21 cellular contexts compared by ENCODE assay signal in genomic region chr10:42812028-42812427, GRCh38. TPM values are rescaled to one million over a fixed set of nuclear protein-coding genes. Genes with fewer than 3 reads are reported as not detected.
DNase-seq lines count a peak whose midpoint lies in the region; ATAC-seq, FAIRE-seq and TF ChIP-seq lines count a peak whose summit lies in the region.
"Had no signal": no experiment of that assay in that cellular context is flagged by ENCODE, and none has a peak within 500 bp of the region (broad histone marks: within the 10 kb centered on the region; RNA-seq: fewer than 3 reads in every experiment).

No MANE protein-coding gene starts in this region.

- TF ChIP-seq CTCF in GM23338 (conservative IDR thresholded peaks at IDR 0.05; ENCODE audit: low read depth in 2 of 2) (no peak), WTC11 (IDR thresholded peaks at IDR 0.05) (no peak), astrocyte (IDR thresholded peaks at IDR 0.05; ENCODE audit: insufficient read depth, low read depth, low read length) (no peak), endothelial cell (IDR thresholded peaks at IDR 0.05; ENCODE audit: unreplicated experiment) (no peak)

- H3K27me3 ChIP-seq in GM23338 (ENCODE audit: insufficient read depth) (no peaks in the 10 kb centered on the region), astrocyte (ENCODE audit: insufficient read depth, low read length) (no peaks in the 10 kb centered on the region)
- H3K27me3 ChIP-seq: BE2C; BLaER1 treated with 17β-estradiol and CSF1 and Interleukin-3, amounts not matched to agents 10 nM and 100 nM had no signal

- POLR2A ChIA-PET in WTC11 (lab: Charles Lee) = no interaction called here

- peaks cover 18% of the 10 kb centered on the region for H3K9me3 Mint-ChIP-seq in GM23338
- H3K9me3 Mint-ChIP-seq in WTC11 = peaks cover 16% of the 10 kb centered on the region
- no peaks in the 10 kb centered on the region for H3K9me3 Mint-ChIP-seq in astrocyte (ENCODE audit: unreplicated experiment)
- H3K9me3 Mint-ChIP-seq in endothelial cell (ENCODE audit: unreplicated experiment) = no peaks in the 10 kb centered on the region

- H3K4me3 ChIP-seq in GM23338 (no peak overlapping the region), astrocyte (ENCODE audit: insufficient read depth, low read depth, low read length) (no peak overlapping the region)
- H3K4me3 ChIP-seq: BLaER1 treated with 17β-estradiol and CSF1 and Interleukin-3, amounts not matched to agents 10 nM and 100 nM had no signal

- H3K27me3 Mint-ChIP-seq in GM23338 (ENCODE audit: insufficient read depth, low read depth, poor library complexity) = peaks cover 6% of the 10 kb centered on the region
- H3K27me3 Mint-ChIP-seq in WTC11 (ENCODE audit: low read depth) = peaks cover 3% of the 10 kb centered on the region; the same call in 1 of the 2 replicates
- no peaks in the 10 kb centered on the region for H3K27me3 Mint-ChIP-seq in astrocyte (ENCODE audit: low read depth, unreplicated experiment)
- H3K27me3 Mint-ChIP-seq in endothelial cell (ENCODE audit: unreplicated experiment) = peaks cover 2% of the 10 kb centered on the region
- H3K27me3 Mint-ChIP-seq: CD4-positive, alpha-beta T cell; CD8-positive, alpha-beta memory T cell had no signal

- peaks cover 9% of the 10 kb centered on the region for H3K36me3 ChIP-seq in GM23338 (ENCODE audit: insufficient read depth)
- peaks cover 9% of the 10 kb centered on the region for H3K36me3 ChIP-seq in astrocyte (ENCODE audit: insufficient read depth, low read length)

- no peak for FAIRE-seq in astrocyte (lab: Jason Lieb, UNC)
- FAIRE-seq: A204.1, D721Med, G401.6, GM12892 had no signal

- H3K4me2 ChIP-seq in GM23338 (no peak overlapping the region), astrocyte (ENCODE audit: low read length) (no peak overlapping the region)
- H3K4me2 ChIP-seq: BLaER1 treated with 17β-estradiol and CSF1 and Interleukin-3, amounts not matched to agents 10 nM and 100 nM had no signal

- H3K4me1 ChIP-seq in GM23338 (ENCODE audit: insufficient read depth) (peaks cover 26% of the 10 kb centered on the region), astrocyte (ENCODE audit: insufficient read depth, low read length) (no peaks in the 10 kb centered on the region)
- H3K4me1 ChIP-seq: BE2C had no signal

- H3K36me3 Mint-ChIP-seq in GM23338 (ENCODE audit: low read depth) (peaks cover 79% of the 10 kb centered on the region), WTC11 (peaks cover 54% of the 10 kb centered on the region), astrocyte (ENCODE audit: low read depth, unreplicated experiment) (peaks cover 28% of the 10 kb centered on the region), endothelial cell (ENCODE audit: low read depth, unreplicated experiment) (peaks cover 47% of the 10 kb centered on the region)

- H4K20me1 ChIP-seq in GM23338 (replicated peaks; ENCODE audit: insufficient read depth) (no peaks in the 10 kb centered on the region; the same call in 1 of the 2 replicates), astrocyte (ENCODE audit: insufficient read depth, low read length) (peaks cover 37% of the 10 kb centered on the region)

- H3K79me2 ChIP-seq in GM23338 (replicated peaks; ENCODE audit: insufficient read depth) = peaks cover 71% of the 10 kb centered on the region
- H3K79me2 ChIP-seq in astrocyte (ENCODE audit: insufficient read depth, low read length) = peaks cover 56% of the 10 kb centered on the region

- no peaks in the 10 kb centered on the region for H3K9me2 ChIP-seq in GM23338 (ENCODE audit: insufficient read depth)

- H2AFZ ChIP-seq in GM23338 = no peak overlapping the region
- H2AFZ ChIP-seq in astrocyte (ENCODE audit: low read depth, low read length) = no peak overlapping the region

- H3K4me1 Mint-ChIP-seq in GM23338 (peaks cover 40% of the 10 kb centered on the region), WTC11 (peaks cover 51% of the 10 kb centered on the region), astrocyte (ENCODE audit: low read depth, unreplicated experiment) (peaks cover 11% of the 10 kb centered on the region), endothelial cell (ENCODE audit: unreplicated experiment) (peaks cover 14% of the 10 kb centered on the region)
- H3K4me1 Mint-ChIP-seq: CD14-positive monocyte had no signal

- H3F3A ChIP-seq in GM23338 (replicated peaks; ENCODE audit: low read depth) = peaks cover 5% of the 10 kb centered on the region

- H3K27ac Mint-ChIP-seq in GM23338 (peak overlapping the region; percentile 86), WTC11 (peak overlapping the region; percentile 92), astrocyte (ENCODE audit: unreplicated experiment) (no peak overlapping the region), endothelial cell (ENCODE audit: unreplicated experiment) (no peak overlapping the region)
- H3K27ac Mint-ChIP-seq: CD14-positive monocyte; CD4-positive, alpha-beta T cell had no signal

- DNase-seq in GM23338 (ENCODE audit: low spot score) (no peak), WTC11 (ENCODE audit: low spot score) (no peak), astrocyte (ENCODE audit: low read depth) (no peak), endothelial cell (ENCODE audit: low spot score) (no peak)
- DNase-seq: BE2C; CD4-positive, alpha-beta T cell; CD8-positive, alpha-beta memory T cell; DMS53; DND-41; HCEC 1CT had no signal

- no peaks in the 10 kb centered on the region for H3K9me3 ChIP-seq in astrocyte (ENCODE audit: insufficient read depth, low read depth, low read length)
- H3K9me3 ChIP-seq: BE2C had no signal

- H3K4me3 Mint-ChIP-seq in GM23338 = no peak overlapping the region
- no peak overlapping the region for H3K4me3 Mint-ChIP-seq in WTC11
- H3K4me3 Mint-ChIP-seq in astrocyte (ENCODE audit: unreplicated experiment) = peak overlapping the region; percentile 6
- peak overlapping the region; percentile 25 for H3K4me3 Mint-ChIP-seq in endothelial cell (ENCODE audit: unreplicated experiment)
- H3K4me3 Mint-ChIP-seq: CD14-positive monocyte; CD4-positive, alpha-beta T cell; CD8-positive, alpha-beta memory T cell had no signal

- H3K27ac ChIP-seq in GM23338 (ENCODE audit: low read depth) (no peak overlapping the region; the same call in 1 of the 2 replicates), astrocyte (ENCODE audit: low read depth, low read length) (no peak overlapping the region)
- H3K27ac ChIP-seq: 22Rv1; BLaER1 treated with 17β-estradiol and CSF1 and Interleukin-3, amounts not matched to agents 10 nM and 100 nM had no signal

- no peak overlapping the region for H3K9ac ChIP-seq in astrocyte (ENCODE audit: low read length)
- H3K9ac ChIP-seq: BLaER1 treated with 17β-estradiol and CSF1 and Interleukin-3, amounts not matched to agents 10 nM and 100 nM had no signal

- CTCF ChIA-PET in WTC11 (lab: Charles Lee) = no interaction called here

- no peak for ATAC-seq in GM23338
- ATAC-seq in WTC11 = no peak
- no peak for ATAC-seq in HG03439 (IDR thresholded peaks at IDR 0.05; ENCODE audit: unreplicated experiment)
- no peak for ATAC-seq in activated CD4-positive, CD25-positive, alpha-beta regulatory T cell treated with anti-CD3 and anti-CD28 coated beads, Interleukin-2, amount 50 U/mL, for 24 hours
- no peak for ATAC-seq in HG03432 (IDR thresholded peaks at IDR 0.05; ENCODE audit: unreplicated experiment)
- no peak for ATAC-seq in HG03108 (IDR thresholded peaks at IDR 0.05; ENCODE audit: unreplicated experiment)

TF ChIP-seq in GM23338, 12 proteins besides CTCF, POLR2A, EP300 and RAD21 (continues in another document):
- no peak for TF ChIP-seq STAT1 (IDR thresholded peaks at IDR 0.05; ENCODE audit: unreplicated experiment)
- no peak for TF ChIP-seq CREB1 (CRISPR knock-in tag; IDR thresholded peaks at IDR 0.05; ENCODE audit: low read depth)

TF ChIP-seq in WTC11, 78 proteins besides CTCF, POLR2A, EP300 and RAD21 (continues in another document):
- TF ChIP-seq CREM (CRISPR knock-in tag; IDR thresholded peaks at IDR 0.05) (no peak), IRF2 (CRISPR knock-in tag; IDR thresholded peaks at IDR 0.05; ENCODE audit: borderline replicate concordance, low read depth) (no peak), TEAD4 (CRISPR knock-in tag; IDR thresholded peaks at IDR 0.05) (no peak), ZNF396 (CRISPR knock-in tag; IDR thresholded peaks at IDR 0.05; ENCODE audit: borderline replicate concordance) (no peak), E2F5 (CRISPR knock-in tag; IDR thresholded peaks at IDR 0.05) (no peak), NFATC4 (CRISPR knock-in tag; IDR thresholded peaks at IDR 0.05) (no peak), ZNF423 (CRISPR knock-in tag; IDR thresholded peaks at IDR 0.05) (no peak)
- TF ChIP-seq, protein P1, sequence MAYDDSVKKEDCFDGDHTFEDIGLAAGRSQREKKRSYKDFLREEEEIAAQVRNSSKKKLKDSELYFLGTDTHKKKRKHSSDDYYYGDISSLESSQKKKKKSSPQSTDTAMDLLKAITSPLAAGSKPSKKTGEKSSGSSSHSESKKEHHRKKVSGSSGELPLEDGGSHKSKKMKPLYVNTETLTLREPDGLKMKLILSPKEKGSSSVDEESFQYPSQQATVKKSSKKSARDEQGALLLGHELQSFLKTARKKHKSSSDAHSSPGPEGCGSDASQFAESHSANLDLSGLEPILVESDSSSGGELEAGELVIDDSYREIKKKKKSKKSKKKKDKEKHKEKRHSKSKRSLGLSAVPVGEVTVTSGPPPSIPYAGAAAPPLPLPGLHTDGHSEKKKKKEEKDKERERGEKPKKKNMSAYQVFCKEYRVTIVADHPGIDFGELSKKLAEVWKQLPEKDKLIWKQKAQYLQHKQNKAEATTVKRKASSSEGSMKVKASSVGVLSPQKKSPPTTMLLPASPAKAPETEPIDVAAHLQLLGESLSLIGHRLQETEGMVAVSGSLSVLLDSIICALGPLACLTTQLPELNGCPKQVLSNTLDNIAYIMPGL (CRISPR knock-in tag; IDR thresholded peaks at IDR 0.05) = no peak
- TF ChIP-seq, protein P2, sequence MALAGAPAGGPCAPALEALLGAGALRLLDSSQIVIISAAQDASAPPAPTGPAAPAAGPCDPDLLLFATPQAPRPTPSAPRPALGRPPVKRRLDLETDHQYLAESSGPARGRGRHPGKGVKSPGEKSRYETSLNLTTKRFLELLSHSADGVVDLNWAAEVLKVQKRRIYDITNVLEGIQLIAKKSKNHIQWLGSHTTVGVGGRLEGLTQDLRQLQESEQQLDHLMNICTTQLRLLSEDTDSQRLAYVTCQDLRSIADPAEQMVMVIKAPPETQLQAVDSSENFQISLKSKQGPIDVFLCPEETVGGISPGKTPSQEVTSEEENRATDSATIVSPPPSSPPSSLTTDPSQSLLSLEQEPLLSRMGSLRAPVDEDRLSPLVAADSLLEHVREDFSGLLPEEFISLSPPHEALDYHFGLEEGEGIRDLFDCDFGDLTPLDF (CRISPR knock-in tag; IDR thresholded peaks at IDR 0.05) = no peak

RNA-seq across cellular contexts. Expression of gene BMS1, which starts 29.4 kb away (rescaled TPM):
- 37.1 and 37.7 TPM in 2 replicates for total RNA-seq in GM23338 (2014; rRNA removed; shearing (Covaris generic))
- polyA plus RNA-seq in GM23338 (2016; fragmentation: Nextera tagmentation; extraction: Ambion mirVana) = 22.1 and 26.4 TPM in 2 replicates
- total RNA-seq in WTC11 (2021) (31.7 to 37.7 TPM (median 31.9 TPM) in 3 replicates), astrocyte (24.0 and 26.3 TPM in 2 replicates), endothelial cell (ENCODE audit: unreplicated experiment) (22.4 TPM)

Comparison
In these comparisons a context has a peak if more than half of its experiments do, and no peak if none do; other contexts are left out.
1. H3K27ac Mint-ChIP-seq: peak in GM23338 (single experiment) and WTC11 (single experiment); none in astrocyte (single experiment) and endothelial cell (single experiment).
2. H3K4me3 Mint-ChIP-seq: peak in astrocyte (single experiment) and endothelial cell (single experiment); none in GM23338 (single experiment) and WTC11 (single experiment).